In the genomic region with DNA sequence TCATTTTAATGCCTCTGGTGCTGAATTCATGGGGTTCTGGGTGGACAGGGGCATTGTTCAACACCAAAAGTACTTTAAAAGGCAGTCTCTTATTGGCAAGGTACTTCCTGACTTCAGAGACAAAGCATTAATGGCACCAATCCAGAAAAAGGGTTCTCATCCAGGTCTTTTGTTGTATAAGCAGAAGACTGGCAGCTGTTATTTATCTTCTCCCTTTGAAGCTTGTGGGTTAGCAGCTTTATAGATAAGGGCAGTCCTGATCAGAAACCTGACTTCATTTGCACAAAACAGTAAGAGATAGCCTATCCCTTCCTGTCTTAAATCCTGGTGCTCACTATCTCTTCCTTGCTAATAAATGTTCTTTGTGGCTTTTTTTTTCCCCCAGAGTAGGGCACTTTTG, we compare ENCODE assay signal across 16 cellular contexts.
DNase-seq lines count a peak whose midpoint lies in the region; ATAC-seq, FAIRE-seq and TF ChIP-seq lines count a peak whose summit lies in the region.
"Had no signal": no experiment of that assay in that cellular context is flagged by ENCODE, and none has a peak within 500 bp of the region (broad histone marks: within the 10 kb centered on the region; RNA-seq: fewer than 3 reads in every experiment).

No MANE protein-coding gene starts in this region.

- H3K27ac ChIP-seq in CD8-positive, alpha-beta T cell (ENCODE audit: low read depth, low read length) = no peak overlapping the region
- H3K27ac ChIP-seq in astrocyte (ENCODE audit: low read depth, low read length) = no peak overlapping the region
- H3K27ac ChIP-seq in right atrium auricular region = no peak overlapping the region
- H3K27ac ChIP-seq in brain microvascular endothelial cell = no peak overlapping the region
- H3K27ac ChIP-seq: RWPE1 had no signal

- intact Hi-C loops in CD8-positive, alpha-beta T cell (cut with DNase I, micrococcal nuclease) = no loop called here

- H2AFZ ChIP-seq in astrocyte (ENCODE audit: low read depth, low read length) = no peak overlapping the region

- peaks cover 55% of the 10 kb centered on the region for H3K36me3 Mint-ChIP-seq in CD8-positive, alpha-beta T cell
- H3K36me3 Mint-ChIP-seq in astrocyte (ENCODE audit: low read depth, unreplicated experiment) = peaks cover 10% of the 10 kb centered on the region

- FAIRE-seq in astrocyte (lab: Jason Lieb, UNC) = peak; percentile 34
- FAIRE-seq: H1 had no signal

- H3K27ac Mint-ChIP-seq in CD8-positive, alpha-beta T cell = peak overlapping the region; percentile 34
- H3K27ac Mint-ChIP-seq in astrocyte (ENCODE audit: unreplicated experiment) = no peak overlapping the region

- no peaks in the 10 kb centered on the region for H3K27me3 ChIP-seq in CD8-positive, alpha-beta T cell (ENCODE audit: insufficient read depth, low read length)
- no peaks in the 10 kb centered on the region for H3K27me3 ChIP-seq in astrocyte (ENCODE audit: insufficient read depth, low read length)
- no peaks in the 10 kb centered on the region for H3K27me3 ChIP-seq in right atrium auricular region
- H3K27me3 ChIP-seq in brain microvascular endothelial cell (replicated peaks) = no peaks in the 10 kb centered on the region
- H3K27me3 ChIP-seq: MG63 had no signal

- H3K4me1 Mint-ChIP-seq in CD8-positive, alpha-beta T cell (ENCODE audit: low read depth) = no peaks in the 10 kb centered on the region
- no peaks in the 10 kb centered on the region for H3K4me1 Mint-ChIP-seq in astrocyte (ENCODE audit: low read depth, unreplicated experiment)

- in situ Hi-C loops in brain microvascular endothelial cell (cut with HindIII; ENCODE audit: low pct_ligation_motif_present, low sequenced_read_pairs) = no loop called here

- no peaks in the 10 kb centered on the region for H3K27me3 Mint-ChIP-seq in CD8-positive, alpha-beta T cell (ENCODE audit: low read depth)
- no peaks in the 10 kb centered on the region for H3K27me3 Mint-ChIP-seq in astrocyte (ENCODE audit: low read depth, unreplicated experiment)

- POLR2A ChIA-PET in CD8-positive, alpha-beta T cell (lab: Charles Lee) = interaction anchor here (0.5 kb wide), 1 partner anchor 22 kb away, joined by 4 read pairs; no protein-coding TSS in a partner anchor

- TF ChIP-seq CTCF in CD8-positive, alpha-beta T cell (IDR thresholded peaks at IDR 0.05) = no peak
- TF ChIP-seq CTCF in astrocyte (IDR thresholded peaks at IDR 0.05; ENCODE audit: insufficient read depth, low read depth, low read length) (no peak), right atrium auricular region (IDR thresholded peaks at IDR 0.05) (no peak), brain microvascular endothelial cell (IDR thresholded peaks at IDR 0.05; ENCODE audit: low read depth, low read length, missing control alignments) (no peak)

- no peaks in the 10 kb centered on the region for H3K36me3 ChIP-seq in CD8-positive, alpha-beta T cell (ENCODE audit: insufficient read depth, low read length)
- H3K36me3 ChIP-seq in astrocyte (ENCODE audit: insufficient read depth, low read length) = peaks cover 3% of the 10 kb centered on the region
- peaks cover 18% of the 10 kb centered on the region for H3K36me3 ChIP-seq in right atrium auricular region
- peaks cover 3% of the 10 kb centered on the region for H3K36me3 ChIP-seq in brain microvascular endothelial cell (replicated peaks)

- H3K79me2 ChIP-seq in astrocyte (ENCODE audit: insufficient read depth, low read length) = no peaks in the 10 kb centered on the region

- no peak overlapping the region for H3K9ac ChIP-seq in astrocyte (ENCODE audit: low read length)

- peaks cover 14% of the 10 kb centered on the region for H3K9me3 Mint-ChIP-seq in CD8-positive, alpha-beta T cell
- peaks cover 4% of the 10 kb centered on the region for H3K9me3 Mint-ChIP-seq in astrocyte (ENCODE audit: unreplicated experiment)

- no peak for DNase-seq in CD8-positive, alpha-beta T cell
- peak; percentile 49 for DNase-seq in CMK (ENCODE audit: low read depth)
- DNase-seq in NCI-H2029 treated with DMSO at 0.1 percent for 48 hours (lab: John Stamatoyannopoulos, UW) = peak; percentile 7
- DNase-seq in astrocyte (ENCODE audit: low read depth) = peak; percentile 0
- DNase-seq in cerebellum (ENCODE audit: low spot score) = no peak
- DNase-seq in right atrium auricular region (ENCODE audit: low spot score) = no peak
- DNase-seq in brain microvascular endothelial cell = no peak
- DNase-seq: Calu3, EL, MG63, NCI-H1092 treated with DMSO at 0.1 percent for 48 hours, NCI-H2171, NCI-H510A treated with DMSO at 0.1 percent for 48 hours, T-helper 2 cell had no signal

- no peak overlapping the region for H3K4me2 ChIP-seq in astrocyte (ENCODE audit: low read length)

- H3K4me1 ChIP-seq in CD8-positive, alpha-beta T cell (ENCODE audit: insufficient read depth, low read length) = no peaks in the 10 kb centered on the region
- H3K4me1 ChIP-seq in astrocyte (ENCODE audit: insufficient read depth, low read length) (no peaks in the 10 kb centered on the region), right atrium auricular region (no peaks in the 10 kb centered on the region)

- CTCF ChIA-PET in CD8-positive, alpha-beta T cell (lab: Charles Lee) = interaction anchor here (0.6 kb wide), 1 partner anchor 80 kb away, joined by 5 read pairs; no protein-coding TSS in a partner anchor

- no peak for ATAC-seq in CD8-positive, alpha-beta T cell

- H4K20me1 ChIP-seq in astrocyte (ENCODE audit: insufficient read depth, low read length) = no peaks in the 10 kb centered on the region

- H3K4me3 Mint-ChIP-seq in CD8-positive, alpha-beta T cell = no peak overlapping the region
- H3K4me3 Mint-ChIP-seq in astrocyte (ENCODE audit: unreplicated experiment) = no peak overlapping the region

- H3K9me3 ChIP-seq in CD8-positive, alpha-beta T cell (ENCODE audit: low read length) = no peaks in the 10 kb centered on the region
- H3K9me3 ChIP-seq in astrocyte (ENCODE audit: insufficient read depth, low read depth, low read length) = no peaks in the 10 kb centered on the region
- H3K9me3 ChIP-seq in right atrium auricular region = no peaks in the 10 kb centered on the region
- H3K9me3 ChIP-seq: MG63 had no signal

- H3K4me3 ChIP-seq in CD8-positive, alpha-beta T cell (ENCODE audit: low read depth, low read length) = no peak overlapping the region
- no peak overlapping the region for H3K4me3 ChIP-seq in astrocyte (ENCODE audit: insufficient read depth, low read depth, low read length)
- no peak overlapping the region for H3K4me3 ChIP-seq in right atrium auricular region
- no peak overlapping the region for H3K4me3 ChIP-seq in brain microvascular endothelial cell (ENCODE audit: low read depth, low read length)
- H3K4me3 ChIP-seq: MG63 had no signal

Comparison
In these comparisons a context has a peak if more than half of its experiments do, and no peak if none do; other contexts are left out.
1. DNase-seq: peak in CMK (single experiment), NCI-H2029 treated with DMSO at 0.1 percent for 48 hours (single experiment) and astrocyte (single experiment); none in CD8-positive, alpha-beta T cell (0 of 7), cerebellum (single experiment), right atrium auricular region (single experiment) and brain microvascular endothelial cell (single experiment).